ENCODE assay signal across 8 cellular contexts in genomic region chr2:213284105-213285090, GRCh38. TPM values are rescaled to one million over a fixed set of nuclear protein-coding genes. Genes with fewer than 3 reads are reported as not detected.
DNase-seq lines count a peak whose midpoint lies in the region; ATAC-seq and TF ChIP-seq lines count a peak whose summit lies in the region.

Gene SPAG16 (plus strand): TSS chr2:213284464.

- peaks cover 40% of the 10 kb centered on the region for H3K79me2 ChIP-seq in GM23248 (ENCODE audit: insufficient read depth)
- H3K79me2 ChIP-seq in osteoblast (ENCODE audit: insufficient read depth, low read length): peaks cover 22% of the 10 kb centered on the region

- peak within 1 kb of the TSS; percentile 92 for H3K4me3 Mint-ChIP-seq in activated naive CD8-positive, alpha-beta T cell treated with anti-CD3 and anti-CD28 coated beads, Interleukin-2, amount 10 ng/mL, durations not matched to agents 7 days and 5 days

- 1 to 2% methylated on average over 59 of the region's 59 CpGs for WGBS in GM23248 (ENCODE audit: low coverage in 1 of 2, low lambda C conversion rate in 2 of 2, missing lambda C conversion rate in 2 of 2), 2 experiments
- WGBS in testis, 2 donors: 1 to 2% methylated on average over 19 to 59 of the region's 59 CpGs

- H3K9ac ChIP-seq in GM23248: peak within 1 kb of the TSS; percentile 92

- intact Hi-C loops in head of caudate nucleus (cut with DNase I): no loop called here
- intact Hi-C loops in testis (cut with DNase I; ENCODE audit: low total_unique reads): no loop called here

- peaks cover 14% of the 10 kb centered on the region for H3F3A ChIP-seq in GM23248 (ENCODE audit: insufficient read depth)

- H3K36me3 ChIP-seq in GM23248 (ENCODE audit: low read depth): no peaks in the 10 kb centered on the region
- no peaks in the 10 kb centered on the region for H3K36me3 ChIP-seq in osteoblast (ENCODE audit: insufficient read depth, low read length)
- H3K36me3 ChIP-seq in testis (ENCODE audit: low read depth, missing control alignments): no peaks in the 10 kb centered on the region

- peak within 1 kb of the TSS; percentile 99 for H2AFZ ChIP-seq in GM23248
- peak within 1 kb of the TSS; percentile 97 for H2AFZ ChIP-seq in osteoblast (ENCODE audit: low read length)

- in situ Hi-C loops in GM23248 (cut with MboI): no loop called here

- DNase-seq in Daoy (ENCODE audit: low read depth) (peak; percentile 96), GM23248 (peak; percentile 100), LNCaP clone FGC (ENCODE audit: low read depth) (peak; percentile 45), head of caudate nucleus (peak; percentile 94 to 100 (median 98)), osteoblast (ENCODE audit: insufficient read length, low spot score, missing footprints) (peak; percentile 97), testis (peak; percentile 98)
- peak; percentile 96 for DNase-seq in activated naive CD8-positive, alpha-beta T cell treated with anti-CD3 and anti-CD28 coated beads, Interleukin-2, amount 10 ng/mL, durations not matched to agents 7 days and 5 days

- H3K27ac Mint-ChIP-seq in activated naive CD8-positive, alpha-beta T cell treated with anti-CD3 and anti-CD28 coated beads, Interleukin-2, amount 10 ng/mL, durations not matched to agents 7 days and 5 days: peak within 1 kb of the TSS; percentile 87

- peaks cover 13% of the 10 kb centered on the region for H3K4me1 Mint-ChIP-seq in activated naive CD8-positive, alpha-beta T cell treated with anti-CD3 and anti-CD28 coated beads, Interleukin-2, amount 10 ng/mL, durations not matched to agents 7 days and 5 days

- H3K9me3 ChIP-seq in GM23248 (ENCODE audit: low read depth) (no peaks in the 10 kb centered on the region), osteoblast (ENCODE audit: low read depth, low read length) (no peaks in the 10 kb centered on the region), testis (no peaks in the 10 kb centered on the region)

- H3K4me3 ChIP-seq in GM23248 (peak within 1 kb of the TSS; percentile 95), LNCaP clone FGC (ENCODE audit: low read depth, low read length) (peak within 1 kb of the TSS; percentile 42), osteoblast (ENCODE audit: insufficient read depth, low read length) (peak within 1 kb of the TSS; percentile 93), testis (peak within 1 kb of the TSS; percentile 76 to 89)

- peak; percentile 98 for ATAC-seq in SK-N-SH treated with all-trans-retinoic acid at 6 μM for 48 hours
- ATAC-seq in activated naive CD8-positive, alpha-beta T cell treated with anti-CD3 and anti-CD28 coated beads, Interleukin-2, amount 10 ng/mL, durations not matched to agents 7 days and 5 days (ENCODE audit: low read depth): peak; percentile 98

- POLR2A ChIA-PET in activated naive CD8-positive, alpha-beta T cell treated with anti-CD3 and anti-CD28 coated beads, Interleukin-2, amount 10 ng/mL, durations not matched to agents 7 days and 5 days (lab: Charles Lee): interaction anchor here (0.7 to 0.9 kb wide), 4 partner anchors 19 to 1525 kb away, joined by 3 to 5 read pairs (median 4); partner anchors contain the start of gene BARD1

- peak within 1 kb of the TSS; percentile 99 for H3K4me2 ChIP-seq in GM23248 (ENCODE audit: unreplicated experiment)
- peak within 1 kb of the TSS; percentile 95 for H3K4me2 ChIP-seq in osteoblast (ENCODE audit: insufficient read depth, low read length)

- H3K4me1 ChIP-seq in GM23248 (ENCODE audit: insufficient read depth) (peaks cover 42% of the 10 kb centered on the region), osteoblast (ENCODE audit: insufficient read depth, low read length) (peaks cover 24% of the 10 kb centered on the region), testis (peaks cover 5% of the 10 kb centered on the region)

- no peak for TF ChIP-seq POLR2A in testis (IDR thresholded peaks at IDR 0.05)

- no peaks in the 10 kb centered on the region for H3K36me3 Mint-ChIP-seq in activated naive CD8-positive, alpha-beta T cell treated with anti-CD3 and anti-CD28 coated beads, Interleukin-2, amount 10 ng/mL, durations not matched to agents 7 days and 5 days

- no peaks in the 10 kb centered on the region for H4K20me1 ChIP-seq in GM23248 (ENCODE audit: insufficient read depth)
- no peaks in the 10 kb centered on the region for H4K20me1 ChIP-seq in osteoblast (ENCODE audit: insufficient read depth, low read length)

- H3K9me3 Mint-ChIP-seq in activated naive CD8-positive, alpha-beta T cell treated with anti-CD3 and anti-CD28 coated beads, Interleukin-2, amount 10 ng/mL, durations not matched to agents 7 days and 5 days: no peaks in the 10 kb centered on the region

- H3K27me3 ChIP-seq in GM23248 (replicated peaks; ENCODE audit: insufficient read depth) (no peaks in the 10 kb centered on the region), osteoblast (ENCODE audit: insufficient read depth, low read length) (no peaks in the 10 kb centered on the region), testis (no peaks in the 10 kb centered on the region)

- peak within 1 kb of the TSS; percentile 76 for H3K27ac ChIP-seq in GM23248
- H3K27ac ChIP-seq in osteoblast (ENCODE audit: low read depth, low read length): peak within 1 kb of the TSS; percentile 78
- H3K27ac ChIP-seq in testis: peak within 1 kb of the TSS; percentile 72 to 89

- peaks cover 5% of the 10 kb centered on the region; the same call in 1 of the 2 replicates for H3K9me2 ChIP-seq in GM23248 (ENCODE audit: insufficient read depth)

- no peak for TF ChIP-seq CTCF in LNCaP clone FGC (IDR thresholded peaks at IDR 0.05; ENCODE audit: control insufficient read depth, extremely low read depth, insufficient read depth)
- TF ChIP-seq CTCF in osteoblast (IDR thresholded peaks at IDR 0.05; ENCODE audit: extremely low read depth, low read depth, low read length): no peak
- TF ChIP-seq CTCF in testis (IDR thresholded peaks at IDR 0.05): no peak

- no peaks in the 10 kb centered on the region for H3K27me3 Mint-ChIP-seq in activated naive CD8-positive, alpha-beta T cell treated with anti-CD3 and anti-CD28 coated beads, Interleukin-2, amount 10 ng/mL, durations not matched to agents 7 days and 5 days

TF ChIP-seq in SK-N-SH treated with all-trans-retinoic acid at 6 μM for 48 hours, 23 proteins besides CTCF, POLR2A, EP300 and RAD21:
- TF ChIP-seq PPARA (CRISPR knock-in tag; IDR thresholded peaks at IDR 0.05; ENCODE audit: borderline replicate concordance) (no peak), CREB5 (CRISPR knock-in tag; IDR thresholded peaks at IDR 0.05; ENCODE audit: low read depth) (no peak), CSDC2 (CRISPR knock-in tag; IDR thresholded peaks at IDR 0.05) (no peak), BACH2 (CRISPR knock-in tag; IDR thresholded peaks at IDR 0.05; ENCODE audit: borderline replicate concordance) (no peak), PATZ1 (CRISPR knock-in tag; IDR thresholded peaks at IDR 0.05; ENCODE audit: borderline replicate concordance) (peak; percentile 78)
TF ChIP-seq in SK-N-SH treated with all-trans-retinoic acid at 6 μM for 48 hours: peak in this region for 1.

RNA-seq across cellular contexts. Expression of gene SPAG16, which starts in this region (rescaled TPM):
- 14.3 and 16.6 TPM in 2 replicates for total RNA-seq in Daoy (2014; rRNA removed; shearing (Covaris generic))
- 25.4 and 28.9 TPM in 2 replicates for total RNA-seq in GM23248 (2014; rRNA removed; shearing (Covaris generic))
- polyA plus RNA-seq in GM23248 (2016; fragmentation: Nextera tagmentation; extraction: Ambion mirVana): 27.7 and 30.7 TPM in 2 replicates
- 10 to 100 TPM; 10.9 to 12.6 TPM for total RNA-seq in activated naive CD8-positive, alpha-beta T cell treated with anti-CD3 and anti-CD28 coated beads, Interleukin-2, amount 10 ng/mL, durations not matched to agents 7 days and 5 days
- 46.9 and 47.8 TPM in 2 replicates for total RNA-seq in osteoblast
- 100 to 1,000 TPM in 1 of 2 donors, 10 to 100 TPM in 1; 69.7 to 111 TPM for total RNA-seq in testis
- 80.7 TPM for polyA plus RNA-seq in testis (ENCODE audit: insufficient read depth, low read depth, low replicate concordance)

Comparison
In these comparisons a context has a peak if more than half of its experiments do, and no peak if none do; other contexts are left out.
1. Peak in every context shown above with its lines: DNase-seq, ATAC-seq, H3K4me3 ChIP-seq and H3K27ac ChIP-seq.
2. DNase-seq: peak in every context shown above with its lines; median percentile 100 in GM23248; 98 in head of caudate nucleus; 98 in testis; 97 in osteoblast; 96 in Daoy; 96 in activated naive CD8-positive, alpha-beta T cell treated with anti-CD3 and anti-CD28 coated beads, Interleukin-2, amount 10 ng/mL, durations not matched to agents 7 days and 5 days; 45 in LNCaP clone FGC.
3. H3K4me3 ChIP-seq: peak in every context shown above with its lines; median percentile 95 in GM23248; 93 in osteoblast; 82 in testis; 42 in LNCaP clone FGC.